ENCODE assay signal across 15 cellular contexts in genomic region chr9:117121331-117121730, GRCh38.
DNase-seq lines count a peak whose midpoint lies in the region; ATAC-seq and TF ChIP-seq lines count a peak whose summit lies in the region.
"Had no signal": no experiment of that assay in that cellular context is flagged by ENCODE, and none has a peak within 500 bp of the region (broad histone marks: within the 10 kb centered on the region; RNA-seq: fewer than 3 reads in every experiment).

No MANE protein-coding gene starts in this region.

- in situ Hi-C loops in ACHN (cut with HindIII; ENCODE audit: low pct_ligation_motif_present, low pct_unique_long_range_greater_than_20kb, low sequenced_read_pairs): no loop called here

- no peak overlapping the region for H3K4me3 ChIP-seq in fibroblast of pulmonary artery (replicated peaks; ENCODE audit: low read depth, low read length)
- no peak overlapping the region for H3K4me3 ChIP-seq in skeletal muscle cell (ENCODE audit: low read depth, low read length)
- H3K4me3 ChIP-seq: GM23338, SK-N-MC had no signal

- peak; percentile 21 for DNase-seq in NCI-H1092 (lab: John Stamatoyannopoulos, UW)
- no peak for DNase-seq in NCI-H1092 treated with DMSO at 0.1 percent for 48 hours (lab: John Stamatoyannopoulos, UW)
- peak; percentile 3 for DNase-seq in NCI-H2196 treated with DMSO at 0.1 percent for 48 hours (lab: John Stamatoyannopoulos, UW; ENCODE audit: unreplicated experiment)
- peak; percentile 13 for DNase-seq in fibroblast of pulmonary artery (ENCODE audit: low read depth)
- peak; percentile 13 for DNase-seq in skeletal muscle cell (ENCODE audit: low read depth)
- DNase-seq in ACHN: no peak
- DNase-seq: CD8-positive, alpha-beta memory T cell; GF-D8; NCI-H146; SHP77 had no signal

- ATAC-seq in GM18502 (IDR thresholded peaks at IDR 0.05; ENCODE audit: poor library complexity, unreplicated experiment) (no peak), GM18511 (IDR thresholded peaks at IDR 0.05; ENCODE audit: unreplicated experiment) (no peak)
- ATAC-seq: GM23338, HCT116 had no signal

- TF ChIP-seq CTCF in fibroblast of pulmonary artery (IDR thresholded peaks at IDR 0.05; ENCODE audit: low read length, missing control alignments): no peak

Comparison
In these comparisons a context has a peak if more than half of its experiments do, and no peak if none do; other contexts are left out.
1. DNase-seq: peak in NCI-H1092 (single experiment), NCI-H2196 treated with DMSO at 0.1 percent for 48 hours (single experiment), fibroblast of pulmonary artery (single experiment) and skeletal muscle cell (single experiment); none in NCI-H1092 treated with DMSO at 0.1 percent for 48 hours (single experiment) and ACHN (single experiment).